19 cellular contexts compared by ENCODE assay signal in genomic region chr9:130839237-130840111, GRCh38. TPM values are rescaled to one million over a fixed set of nuclear protein-coding genes. Genes with fewer than 3 reads are reported as not detected.
DNase-seq lines count a peak whose midpoint lies in the region; ATAC-seq and TF ChIP-seq lines count a peak whose summit lies in the region.
"Had no signal": no experiment of that assay in that cellular context is flagged by ENCODE, and none has a peak within 500 bp of the region (broad histone marks: within the 10 kb centered on the region; RNA-seq: fewer than 3 reads in every experiment).

No MANE protein-coding gene starts in this region.

- no peak overlapping the region for H3K4me2 ChIP-seq in neural cell (ENCODE audit: low read length)

- peak; percentile 5 for DNase-seq in SKM-1 (lab: John Stamatoyannopoulos, UW; ENCODE audit: unreplicated experiment)
- DNase-seq in SKM-1 treated with dmso at 0.1 percent for 144 hours (lab: John Stamatoyannopoulos, UW; ENCODE audit: unreplicated experiment), result no peak
- DNase-seq in cerebellum (ENCODE audit: low spot score), result peak; percentile 42
- no peak for DNase-seq in thoracic aorta (ENCODE audit: low spot score)
- DNase-seq in posterior cingulate gyrus, result no peak
- no peak for DNase-seq in activated T-helper 1 cell treated with anti-CD3 and anti-CD28 coated beads, Interleukin-12 subunit alpha, Interleukin-12 subunit beta, Interleukin-2, Interleukin-4 antibody, amounts not matched to agents 30 ng/mL and 10 ng/mL and 1 ng/mL, durations not matched to agents 14 hours and 24 hours and 36 hours (ENCODE audit: low spot score)
- DNase-seq in GM13977 (ENCODE audit: low spot score), result no peak
- DNase-seq: activated CD4-positive, alpha-beta T cell treated with anti-CD3 and anti-CD28 coated beads, Interleukin-2, amount 10 ng/mL, durations not matched to agents 24 days and 14 days; activated T-cell treated with anti-CD3 and anti-CD28 coated beads, Interleukin-2, amount 50 U/mL, for 48 hours; aorta; lower lobe of right lung; NCI-H2227 treated with DMSO at 0.1 percent for 48 hours; upper lobe of left lung had no signal

- in situ Hi-C loops in GM13977 (cut with MboI; ENCODE audit: low pct_unique_long_range_greater_than_20kb, low sequenced_read_pairs, unreplicated experiment), result no loop called here

- ATAC-seq in thoracic aorta (ENCODE audit: insufficient number of reproducible peaks, low FRiP score, low read depth), result no peak
- ATAC-seq: lower lobe of right lung had no signal

- TF ChIP-seq EP300 in neural cell (conservative IDR thresholded peaks at IDR 0.05; ENCODE audit: poor library complexity, severe bottlenecking), result no peak

- H3K9ac ChIP-seq in neural cell (ENCODE audit: low read length), result no peak overlapping the region

- H4K20me1 ChIP-seq in neural cell (ENCODE audit: insufficient read depth), result no peaks in the 10 kb centered on the region

- TF ChIP-seq CTCF in neural cell (IDR thresholded peaks at IDR 0.05; ENCODE audit: poor library complexity, severe bottlenecking) (no peak), thoracic aorta (IDR thresholded peaks at IDR 0.05) (no peak), GM13977 (IDR thresholded peaks at IDR 0.05; ENCODE audit: extremely low read depth, insufficient read depth, missing control alignments) (no peak)

- H3K9me2 ChIP-seq in neural cell (ENCODE audit: insufficient read depth, low read length), result no peaks in the 10 kb centered on the region

- H3K9me3 ChIP-seq in neural cell (ENCODE audit: low read length), result no peaks in the 10 kb centered on the region
- H3K9me3 ChIP-seq in thoracic aorta, result no peaks in the 10 kb centered on the region
- H3K9me3 ChIP-seq: lower lobe of right lung, upper lobe of left lung had no signal

- H3K36me3 ChIP-seq in neural cell (ENCODE audit: insufficient read depth, low read length), result no peaks in the 10 kb centered on the region
- no peaks in the 10 kb centered on the region for H3K36me3 ChIP-seq in thoracic aorta
- H3K36me3 ChIP-seq: lower lobe of right lung, upper lobe of left lung had no signal

- intact Hi-C loops in posterior cingulate gyrus (cut with DNase I), result loop anchor here (5.0 kb wide), 1 partner anchor 438 kb away; the partner anchor contains the start of gene FAM78A
- intact Hi-C loops in activated T-helper 1 cell treated with anti-CD3 and anti-CD28 coated beads, Interleukin-12 subunit alpha, Interleukin-12 subunit beta, Interleukin-2, Interleukin-4 antibody, amounts not matched to agents 30 ng/mL and 10 ng/mL and 1 ng/mL, durations not matched to agents 14 hours and 24 hours and 36 hours (cut with micrococcal nuclease), result loop anchor here (10.0 kb wide), 1 partner anchor 125 kb away; no protein-coding TSS in a partner anchor

- H3K4me3 ChIP-seq in neural cell (ENCODE audit: low read length) (peak overlapping the region; percentile 86), thoracic aorta (peak overlapping the region; percentile 36)
- H3K4me3 ChIP-seq: lower lobe of right lung, upper lobe of left lung had no signal

- no peaks in the 10 kb centered on the region for H3K36me3 Mint-ChIP-seq in activated T-helper 1 cell treated with anti-CD3 and anti-CD28 coated beads, Interleukin-12 subunit alpha, Interleukin-12 subunit beta, Interleukin-2, Interleukin-4 antibody, amounts not matched to agents 30 ng/mL and 10 ng/mL and 1 ng/mL, durations not matched to agents 14 hours and 24 hours and 36 hours (ENCODE audit: low read depth)

- no peak overlapping the region for H2AFZ ChIP-seq in neural cell (ENCODE audit: low read depth, low read length)

- no peak overlapping the region for H3K27ac Mint-ChIP-seq in activated T-helper 1 cell treated with anti-CD3 and anti-CD28 coated beads, Interleukin-12 subunit alpha, Interleukin-12 subunit beta, Interleukin-2, Interleukin-4 antibody, amounts not matched to agents 30 ng/mL and 10 ng/mL and 1 ng/mL, durations not matched to agents 14 hours and 24 hours and 36 hours
- H3K27ac Mint-ChIP-seq: activated CD4-positive, alpha-beta T cell treated with anti-CD3 and anti-CD28 coated beads, Interleukin-2, amount 10 ng/mL, durations not matched to agents 24 days and 14 days had no signal

- H3K27ac ChIP-seq in neural cell (ENCODE audit: low read length) (no peak overlapping the region), thoracic aorta (peak overlapping the region; percentile 47 to 54)
- H3K27ac ChIP-seq: HL-60, lower lobe of right lung, upper lobe of left lung had no signal

- peaks cover 10% of the 10 kb centered on the region for H3K27me3 Mint-ChIP-seq in activated T-helper 1 cell treated with anti-CD3 and anti-CD28 coated beads, Interleukin-12 subunit alpha, Interleukin-12 subunit beta, Interleukin-2, Interleukin-4 antibody, amounts not matched to agents 30 ng/mL and 10 ng/mL and 1 ng/mL, durations not matched to agents 14 hours and 24 hours and 36 hours (ENCODE audit: insufficient read depth)

- H3K27me3 ChIP-seq in neural cell (ENCODE audit: insufficient read depth, low read depth, low read length) (no peaks in the 10 kb centered on the region), thoracic aorta (replicated peaks; ENCODE audit: insufficient read depth) (no peaks in the 10 kb centered on the region)
- H3K27me3 ChIP-seq: upper lobe of left lung had no signal

- H3K4me1 Mint-ChIP-seq in activated T-helper 1 cell treated with anti-CD3 and anti-CD28 coated beads, Interleukin-12 subunit alpha, Interleukin-12 subunit beta, Interleukin-2, Interleukin-4 antibody, amounts not matched to agents 30 ng/mL and 10 ng/mL and 1 ng/mL, durations not matched to agents 14 hours and 24 hours and 36 hours (ENCODE audit: low read depth), result peaks cover 30% of the 10 kb centered on the region

- TF ChIP-seq RAD21 in neural cell (conservative IDR thresholded peaks at IDR 0.05), result no peak

- H3K4me3 Mint-ChIP-seq in activated T-helper 1 cell treated with anti-CD3 and anti-CD28 coated beads, Interleukin-12 subunit alpha, Interleukin-12 subunit beta, Interleukin-2, Interleukin-4 antibody, amounts not matched to agents 30 ng/mL and 10 ng/mL and 1 ng/mL, durations not matched to agents 14 hours and 24 hours and 36 hours, result no peak overlapping the region
- H3K4me3 Mint-ChIP-seq: activated CD4-positive, alpha-beta T cell treated with anti-CD3 and anti-CD28 coated beads, Interleukin-2, amount 10 ng/mL, durations not matched to agents 24 days and 14 days had no signal

- H3K4me1 ChIP-seq in thoracic aorta (ENCODE audit: control insufficient read depth in 1 of 2, low read depth in 2 of 2), result peaks cover 40 to 75% of the 10 kb centered on the region in 2 donors

- H3K9me3 Mint-ChIP-seq in activated T-helper 1 cell treated with anti-CD3 and anti-CD28 coated beads, Interleukin-12 subunit alpha, Interleukin-12 subunit beta, Interleukin-2, Interleukin-4 antibody, amounts not matched to agents 30 ng/mL and 10 ng/mL and 1 ng/mL, durations not matched to agents 14 hours and 24 hours and 36 hours, result no peaks in the 10 kb centered on the region
- H3K9me3 Mint-ChIP-seq: activated CD4-positive, alpha-beta T cell treated with anti-CD3 and anti-CD28 coated beads, Interleukin-2, amount 10 ng/mL, durations not matched to agents 24 days and 14 days had no signal

- H3K79me2 ChIP-seq in neural cell (replicated peaks; ENCODE audit: insufficient read depth, low read length), result peaks cover 82% of the 10 kb centered on the region

- H3F3A ChIP-seq in neural cell (ENCODE audit: insufficient read depth, low read length, poor library complexity, severe bottlenecking), result no peaks in the 10 kb centered on the region

TF ChIP-seq in neural cell, 6 proteins besides CTCF, POLR2A, EP300 and RAD21:
- TF ChIP-seq SMC3 (conservative IDR thresholded peaks at IDR 0.05; ENCODE audit: poor library complexity), result no peak
- no peak for TF ChIP-seq POLR2AphosphoS5 (IDR thresholded peaks at IDR 0.05)
- TF ChIP-seq, protein P1, sequence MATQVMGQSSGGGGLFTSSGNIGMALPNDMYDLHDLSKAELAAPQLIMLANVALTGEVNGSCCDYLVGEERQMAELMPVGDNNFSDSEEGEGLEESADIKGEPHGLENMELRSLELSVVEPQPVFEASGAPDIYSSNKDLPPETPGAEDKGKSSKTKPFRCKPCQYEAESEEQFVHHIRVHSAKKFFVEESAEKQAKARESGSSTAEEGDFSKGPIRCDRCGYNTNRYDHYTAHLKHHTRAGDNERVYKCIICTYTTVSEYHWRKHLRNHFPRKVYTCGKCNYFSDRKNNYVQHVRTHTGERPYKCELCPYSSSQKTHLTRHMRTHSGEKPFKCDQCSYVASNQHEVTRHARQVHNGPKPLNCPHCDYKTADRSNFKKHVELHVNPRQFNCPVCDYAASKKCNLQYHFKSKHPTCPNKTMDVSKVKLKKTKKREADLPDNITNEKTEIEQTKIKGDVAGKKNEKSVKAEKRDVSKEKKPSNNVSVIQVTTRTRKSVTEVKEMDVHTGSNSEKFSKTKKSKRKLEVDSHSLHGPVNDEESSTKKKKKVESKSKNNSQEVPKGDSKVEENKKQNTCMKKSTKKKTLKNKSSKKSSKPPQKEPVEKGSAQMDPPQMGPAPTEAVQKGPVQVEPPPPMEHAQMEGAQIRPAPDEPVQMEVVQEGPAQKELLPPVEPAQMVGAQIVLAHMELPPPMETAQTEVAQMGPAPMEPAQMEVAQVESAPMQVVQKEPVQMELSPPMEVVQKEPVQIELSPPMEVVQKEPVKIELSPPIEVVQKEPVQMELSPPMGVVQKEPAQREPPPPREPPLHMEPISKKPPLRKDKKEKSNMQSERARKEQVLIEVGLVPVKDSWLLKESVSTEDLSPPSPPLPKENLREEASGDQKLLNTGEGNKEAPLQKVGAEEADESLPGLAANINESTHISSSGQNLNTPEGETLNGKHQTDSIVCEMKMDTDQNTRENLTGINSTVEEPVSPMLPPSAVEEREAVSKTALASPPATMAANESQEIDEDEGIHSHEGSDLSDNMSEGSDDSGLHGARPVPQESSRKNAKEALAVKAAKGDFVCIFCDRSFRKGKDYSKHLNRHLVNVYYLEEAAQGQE (IDR thresholded peaks at IDR 0.05; ENCODE audit: borderline replicate concordance), result no peak
- no peak for TF ChIP-seq TAF1 (IDR thresholded peaks at IDR 0.05; ENCODE audit: low read depth)
- no peak for TF ChIP-seq MXI1 (conservative IDR thresholded peaks at IDR 0.05; ENCODE audit: poor library complexity, severe bottlenecking)
- TF ChIP-seq EZH2 (IDR thresholded peaks at IDR 0.05; ENCODE audit: borderline replicate concordance, insufficient read depth, low read length, poor library complexity, severe bottlenecking), result no peak

RNA-seq across cellular contexts. Expression of gene ABL1, which starts 4.4 kb away (rescaled TPM):
- total RNA-seq in cerebellum, result 35.7 TPM
- polyA plus RNA-seq in neural cell, result 18.5 and 24.0 TPM in 2 replicates
- 69.6 and 70.4 TPM in 2 replicates for polyA minus RNA-seq in neural cell
- 100 to 1,000 TPM in 1 of 2 donors, 10 to 100 TPM in 1; 62.8 to 123 TPM for total RNA-seq in thoracic aorta
- 34.2 and 36.2 TPM in 2 replicates for total RNA-seq in activated T-helper 1 cell treated with anti-CD3 and anti-CD28 coated beads, Interleukin-12 subunit alpha, Interleukin-12 subunit beta, Interleukin-2, Interleukin-4 antibody, amounts not matched to agents 30 ng/mL and 10 ng/mL and 1 ng/mL, durations not matched to agents 14 hours and 24 hours and 36 hours

RNA-seq across cellular contexts. Expression of gene QRFP, which starts 57.1 kb away (rescaled TPM):
- total RNA-seq in cerebellum (not detected), thoracic aorta (not detected)
- not detected in 2 replicates for polyA plus RNA-seq in neural cell
- not detected in 2 replicates for polyA minus RNA-seq in neural cell
- total RNA-seq in activated T-helper 1 cell treated with anti-CD3 and anti-CD28 coated beads, Interleukin-12 subunit alpha, Interleukin-12 subunit beta, Interleukin-2, Interleukin-4 antibody, amounts not matched to agents 30 ng/mL and 10 ng/mL and 1 ng/mL, durations not matched to agents 14 hours and 24 hours and 36 hours, result not detected in 2 replicates
- total RNA-seq: A172; activated CD4-positive, alpha-beta T cell treated with anti-CD3 and anti-CD28 coated beads, Interleukin-2, amount 10 ng/mL, durations not matched to agents 24 days and 14 days; aorta; lower lobe of right lung; OCI-LY7; renal cortical epithelial cell; T-helper 1 cell treated with Interleukin-12 subunit alpha and Interleukin-12 subunit beta and Interleukin-4 antibody, amounts not matched to agents 30 ng/mL and 1 ng/mL, for 36 hours; upper lobe of left lung had no signal
- polyA plus RNA-seq: aorta had no signal

Comparison
In these comparisons a context has a peak if more than half of its experiments do, and no peak if none do; other contexts are left out.
1. DNase-seq: peak in SKM-1 (single experiment) and cerebellum (single experiment); none in SKM-1 treated with dmso at 0.1 percent for 144 hours (single experiment), thoracic aorta (single experiment), posterior cingulate gyrus (0 of 10), activated T-helper 1 cell treated with anti-CD3 and anti-CD28 coated beads, Interleukin-12 subunit alpha, Interleukin-12 subunit beta, Interleukin-2, Interleukin-4 antibody, amounts not matched to agents 30 ng/mL and 10 ng/mL and 1 ng/mL, durations not matched to agents 14 hours and 24 hours and 36 hours (single experiment) and GM13977 (single experiment).